Comparison of ENCODE assay signal across 17 cellular contexts in the genomic region with DNA sequence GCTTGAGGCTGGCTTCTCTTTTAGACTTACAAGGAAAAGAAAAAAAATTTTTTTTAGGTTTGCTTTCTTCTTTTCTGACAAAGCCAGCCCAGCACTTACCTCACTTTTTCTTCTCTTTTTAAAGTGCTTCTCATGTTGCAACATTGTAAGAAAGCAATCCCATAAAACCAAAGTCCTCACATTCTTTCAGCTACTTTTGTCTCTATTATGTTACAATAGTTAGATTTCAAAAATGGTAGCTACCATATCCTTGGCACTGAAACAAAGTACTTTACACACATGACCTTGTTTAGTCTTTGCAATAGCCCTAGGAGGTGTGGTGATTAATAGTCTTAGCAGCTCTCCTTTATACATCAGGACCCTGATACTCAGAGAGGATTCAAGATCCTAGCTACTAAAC. TPM values are rescaled to one million over a fixed set of nuclear protein-coding genes. Genes with fewer than 3 reads are reported as not detected.
A peak's percentile ranks its signal among the peaks of the same experiment; 100 is the strongest.
DNase-seq lines count a peak whose midpoint lies in the region; ATAC-seq and TF ChIP-seq lines count a peak whose summit lies in the region.
"Had no signal": no experiment of that assay in that cellular context is flagged by ENCODE, and none has a peak within 500 bp of the region (broad histone marks: within the 10 kb centered on the region; RNA-seq: fewer than 3 reads in every experiment).

No MANE protein-coding gene starts in this region.

- DNase-seq in AG09309 (ENCODE audit: low read depth) = peak; percentile 10
- peak; percentile 31 for DNase-seq in M059J (ENCODE audit: low read depth)
- DNase-seq in choroid plexus epithelial cell (ENCODE audit: low read depth) = peak; percentile 72
- peak; percentile 31 for DNase-seq in renal cortical epithelial cell (ENCODE audit: low read depth)
- DNase-seq in Ammon's horn (ENCODE audit: low spot score) = no peak
- no peak for DNase-seq in stimulated activated CD4-positive, alpha-beta T cell treated with anti-CD3 and anti-CD28 coated beads, Interleukin-4, amount 100 ng/mL, for 4 hours
- no peak for DNase-seq in activated CD8-positive, alpha-beta T cell treated with anti-CD3 and anti-CD28 coated beads, Interleukin-2, amount 10 ng/mL, durations not matched to agents 7 days and 5 days
- DNase-seq: CD8-positive, alpha-beta memory T cell; H9; Karpas-422; NCI-H1417; NCI-H2029 treated with DMSO at 0.1 percent for 48 hours; NCI-H2227 treated with DMSO at 0.1 percent for 48 hours; NCI-H526; NK-92 treated with Interleukin-12 subunit alpha and Interleukin-12 subunit beta, amount 100 ng/mL, for 24 hours; SJCRH30 had no signal

- H3K36me3 Mint-ChIP-seq in activated CD8-positive, alpha-beta T cell treated with anti-CD3 and anti-CD28 coated beads, Interleukin-2, amount 10 ng/mL, durations not matched to agents 7 days and 5 days (ENCODE audit: low read depth) = peaks cover 10% of the 10 kb centered on the region

- peaks cover 16% of the 10 kb centered on the region for H3K27me3 Mint-ChIP-seq in activated CD8-positive, alpha-beta T cell treated with anti-CD3 and anti-CD28 coated beads, Interleukin-2, amount 10 ng/mL, durations not matched to agents 7 days and 5 days (ENCODE audit: low read depth)

- H3K9me3 Mint-ChIP-seq in activated CD8-positive, alpha-beta T cell treated with anti-CD3 and anti-CD28 coated beads, Interleukin-2, amount 10 ng/mL, durations not matched to agents 7 days and 5 days (ENCODE audit: insufficient read depth) = no peaks in the 10 kb centered on the region
- H3K9me3 Mint-ChIP-seq: H9 had no signal

- H3K4me3 ChIP-seq in AG09309 (ENCODE audit: control insufficient read depth, low read depth, low read length) = no peak overlapping the region
- no peak overlapping the region for H3K4me3 ChIP-seq in choroid plexus epithelial cell (ENCODE audit: low read depth, low read length)
- H3K4me3 ChIP-seq: BLaER1, SJCRH30 had no signal

- peaks cover 8% of the 10 kb centered on the region for H3K4me1 Mint-ChIP-seq in activated CD8-positive, alpha-beta T cell treated with anti-CD3 and anti-CD28 coated beads, Interleukin-2, amount 10 ng/mL, durations not matched to agents 7 days and 5 days (ENCODE audit: low read depth)

- H3K4me3 Mint-ChIP-seq in activated CD8-positive, alpha-beta T cell treated with anti-CD3 and anti-CD28 coated beads, Interleukin-2, amount 10 ng/mL, durations not matched to agents 7 days and 5 days = no peak overlapping the region
- H3K4me3 Mint-ChIP-seq: CD8-positive, alpha-beta memory T cell; H9 had no signal

- no peak overlapping the region for H3K27ac Mint-ChIP-seq in activated CD8-positive, alpha-beta T cell treated with anti-CD3 and anti-CD28 coated beads, Interleukin-2, amount 10 ng/mL, durations not matched to agents 7 days and 5 days
- H3K27ac Mint-ChIP-seq: CD8-positive, alpha-beta memory T cell; H9 had no signal

- POLR2A ChIA-PET in activated CD8-positive, alpha-beta T cell treated with anti-CD3 and anti-CD28 coated beads, Interleukin-2, amount 10 ng/mL, durations not matched to agents 7 days and 5 days (lab: Charles Lee) = no interaction called here

- TF ChIP-seq CTCF in AG09309 (IDR thresholded peaks at IDR 0.05; ENCODE audit: control insufficient read depth, insufficient read depth, low read depth, low read length, missing control alignments) = no peak
- TF ChIP-seq CTCF in choroid plexus epithelial cell (conservative IDR thresholded peaks at IDR 0.05; ENCODE audit: low read depth, low read length) = no peak

- CTCF ChIA-PET in activated CD8-positive, alpha-beta T cell treated with anti-CD3 and anti-CD28 coated beads, Interleukin-2, amount 10 ng/mL, durations not matched to agents 7 days and 5 days (lab: Charles Lee) = no interaction called here

- no peak for ATAC-seq in activated CD8-positive, alpha-beta T cell treated with anti-CD3 and anti-CD28 coated beads, Interleukin-2, amount 10 ng/mL, durations not matched to agents 7 days and 5 days

RNA-seq across cellular contexts. Expression of a gene that starts 23.5 kb away (rescaled TPM):
- total RNA-seq in M059J (2014; rRNA removed; shearing (Covaris generic)) = not detected in 2 replicates
- total RNA-seq in renal cortical epithelial cell = not detected in 2 replicates
- not detected for total RNA-seq in activated CD8-positive, alpha-beta T cell treated with anti-CD3 and anti-CD28 coated beads, Interleukin-2, amount 10 ng/mL, durations not matched to agents 7 days and 5 days
- total RNA-seq: CD8-positive, alpha-beta memory T cell; H9; SJCRH30 had no signal

Comparison
In these comparisons a context has a peak if more than half of its experiments do, and no peak if none do; other contexts are left out.
1. DNase-seq: peak in AG09309 (single experiment), M059J (single experiment), choroid plexus epithelial cell (single experiment) and renal cortical epithelial cell (single experiment); none in Ammon's horn (single experiment), stimulated activated CD4-positive, alpha-beta T cell treated with anti-CD3 and anti-CD28 coated beads, Interleukin-4, amount 100 ng/mL, for 4 hours (0 of 2) and activated CD8-positive, alpha-beta T cell treated with anti-CD3 and anti-CD28 coated beads, Interleukin-2, amount 10 ng/mL, durations not matched to agents 7 days and 5 days (single experiment).